ENCODE assay signal across 8 cellular contexts in the genomic region with DNA sequence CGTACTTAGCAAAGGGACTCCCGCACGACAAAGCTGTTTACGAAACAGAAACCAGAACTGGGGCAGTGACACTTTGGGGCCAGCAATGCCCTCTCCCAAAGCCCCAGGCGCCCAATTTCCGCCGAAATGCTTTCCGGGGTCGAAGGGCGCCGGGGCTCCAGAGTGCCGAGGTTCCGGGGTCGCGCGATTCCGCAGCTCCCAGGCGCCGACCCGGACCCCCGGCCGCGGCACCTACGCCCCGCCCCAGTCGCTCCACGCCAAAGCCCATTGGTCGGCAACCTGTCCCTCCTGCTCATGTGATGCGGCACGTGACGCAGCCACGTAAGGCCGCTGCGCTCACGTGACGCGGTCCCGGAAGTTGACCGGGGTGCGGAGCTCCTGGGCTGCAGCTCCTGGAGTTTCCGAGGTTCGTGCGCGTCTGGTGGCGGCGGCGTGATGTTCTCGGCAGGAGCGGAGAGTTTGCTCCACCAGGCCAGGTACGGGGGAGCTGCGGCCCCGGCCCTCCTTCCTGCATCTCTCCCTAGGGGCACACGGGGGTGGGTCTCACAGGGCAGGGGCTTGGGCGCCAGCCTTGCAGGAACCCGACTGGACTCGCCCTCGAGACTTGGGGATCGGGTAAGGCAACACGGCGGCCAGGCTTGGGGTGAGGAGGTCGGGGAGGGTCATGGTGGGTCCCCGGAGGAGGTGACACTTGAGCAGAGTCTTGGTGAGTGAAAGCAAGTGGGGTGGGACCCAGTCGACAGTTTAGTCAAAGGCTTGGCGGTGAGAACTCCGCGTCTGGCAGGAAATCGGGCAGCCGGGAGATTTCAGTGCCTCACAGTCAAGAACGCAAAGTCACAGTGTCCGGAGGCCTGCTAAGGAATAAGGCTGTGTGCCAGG. TPM values are rescaled to one million over a fixed set of nuclear protein-coding genes. Genes with fewer than 3 reads are reported as not detected.
DNase-seq lines count a peak whose midpoint lies in the region; ATAC-seq and TF ChIP-seq lines count a peak whose summit lies in the region.

A gene with protein sequence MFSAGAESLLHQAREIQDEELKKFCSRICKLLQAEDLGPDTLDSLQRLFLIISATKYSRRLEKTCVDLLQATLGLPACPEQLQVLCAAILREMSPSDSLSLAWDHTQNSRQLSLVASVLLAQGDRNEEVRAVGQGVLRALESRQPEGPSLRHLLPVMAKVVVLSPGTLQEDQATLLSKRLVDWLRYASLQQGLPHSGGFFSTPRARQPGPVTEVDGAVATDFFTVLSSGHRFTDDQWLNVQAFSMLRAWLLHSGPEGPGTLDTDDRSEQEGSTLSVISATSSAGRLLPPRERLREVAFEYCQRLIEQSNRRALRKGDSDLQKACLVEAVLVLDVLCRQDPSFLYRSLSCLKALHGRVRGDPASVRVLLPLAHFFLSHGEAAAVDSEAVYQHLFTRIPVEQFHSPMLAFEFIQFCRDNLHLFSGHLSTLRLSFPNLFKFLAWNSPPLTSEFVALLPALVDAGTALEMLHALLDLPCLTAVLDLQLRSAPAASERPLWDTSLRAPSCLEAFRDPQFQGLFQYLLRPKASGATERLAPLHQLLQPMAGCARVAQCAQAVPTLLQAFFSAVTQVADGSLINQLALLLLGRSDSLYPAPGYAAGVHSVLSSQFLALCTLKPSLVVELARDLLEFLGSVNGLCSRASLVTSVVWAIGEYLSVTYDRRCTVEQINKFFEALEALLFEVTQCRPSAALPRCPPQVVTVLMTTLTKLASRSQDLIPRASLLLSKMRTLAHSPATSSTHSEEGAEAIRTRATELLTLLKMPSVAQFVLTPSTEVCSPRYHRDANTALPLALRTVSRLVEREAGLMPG (plus strand): TSS at position 343 of the 879 bp plus-strand sequence. CDS start 93 bp downstream, at position 436.

- H3K9me3 Mint-ChIP-seq in activated CD4-positive, alpha-beta T cell treated with anti-CD3 and anti-CD28 coated beads, Interleukin-2, amount 10 ng/mL, durations not matched to agents 24 days and 14 days: no peaks in the 10 kb centered on the region

- peaks cover 14 to 41% (median 38%) of the 10 kb centered on the region in 11 experiments; a peak in 19 of 22 replicates for H4K20me1 ChIP-seq in BLaER1 treated with 17β-estradiol and CSF1 and Interleukin-3, amounts not matched to agents 10 nM and 100 nM

- peak within 1 kb of the TSS; percentile 74 to 96 (median 91) for H3K4me3 ChIP-seq in BLaER1 treated with 17β-estradiol and CSF1 and Interleukin-3, amounts not matched to agents 10 nM and 100 nM
- peak within 1 kb of the TSS; percentile 95 for H3K4me3 ChIP-seq in colonic mucosa

- ATAC-seq in GM19324 (IDR thresholded peaks at IDR 0.05; ENCODE audit: low FRiP score, unreplicated experiment): peak; percentile 97
- ATAC-seq in HG03460 (IDR thresholded peaks at IDR 0.05; ENCODE audit: unreplicated experiment): peak; percentile 89

- DNase-seq in NCI-H526 treated with DMSO at 0.1 percent for 48 hours (lab: John Stamatoyannopoulos, UW): peak; percentile 84
- peak; percentile 98 for DNase-seq in activated CD4-positive, alpha-beta T cell treated with anti-CD3 and anti-CD28 coated beads, Interleukin-2, amount 10 ng/mL, durations not matched to agents 24 days and 14 days
- peak; percentile 96 for DNase-seq in colonic mucosa
- DNase-seq in stimulated activated CD4-positive, alpha-beta T cell treated with anti-CD3 and anti-CD28 coated beads, Interleukin-1b, Interleukin-23, amount 100 ng/mL, for 24 hours (ENCODE audit: low read depth in 4 of 4, low spot score in 1 of 4): peak; percentile 81 to 92 (median 87)

- peak within 1 kb of the TSS; percentile 97 for H3K27ac Mint-ChIP-seq in activated CD4-positive, alpha-beta T cell treated with anti-CD3 and anti-CD28 coated beads, Interleukin-2, amount 10 ng/mL, durations not matched to agents 24 days and 14 days

- no peaks in the 10 kb centered on the region for H3K27me3 Mint-ChIP-seq in activated CD4-positive, alpha-beta T cell treated with anti-CD3 and anti-CD28 coated beads, Interleukin-2, amount 10 ng/mL, durations not matched to agents 24 days and 14 days

- H3K27ac ChIP-seq in BLaER1 treated with 17β-estradiol and CSF1 and Interleukin-3, amounts not matched to agents 10 nM and 100 nM: peak within 1 kb of the TSS; percentile 80 to 96 (median 92)
- H3K27ac ChIP-seq in colonic mucosa (peak within 1 kb of the TSS; percentile 98), layer of hippocampus (ENCODE audit: low read depth, low read length) (peak within 1 kb of the TSS; percentile 89)

- peaks cover 24 to 43% (median 33%) of the 10 kb centered on the region in 11 experiments for H3K36me3 ChIP-seq in BLaER1 treated with 17β-estradiol and CSF1 and Interleukin-3, amounts not matched to agents 10 nM and 100 nM
- no peaks in the 10 kb centered on the region for H3K36me3 ChIP-seq in colonic mucosa

- peak within 1 kb of the TSS; percentile 97 for H3K4me3 Mint-ChIP-seq in activated CD4-positive, alpha-beta T cell treated with anti-CD3 and anti-CD28 coated beads, Interleukin-2, amount 10 ng/mL, durations not matched to agents 24 days and 14 days

- no peaks in the 10 kb centered on the region for H3K9me3 ChIP-seq in BLaER1 treated with 17β-estradiol and CSF1 and Interleukin-3, amounts not matched to agents 10 nM and 100 nM (replicated peaks in 1 of 11)
- H3K9me3 ChIP-seq in colonic mucosa: no peaks in the 10 kb centered on the region

- no peaks in the 10 kb centered on the region for H3K27me3 ChIP-seq in BLaER1 treated with 17β-estradiol and CSF1 and Interleukin-3, amounts not matched to agents 10 nM and 100 nM
- no peaks in the 10 kb centered on the region for H3K27me3 ChIP-seq in colonic mucosa
- no peaks in the 10 kb centered on the region for H3K27me3 ChIP-seq in layer of hippocampus (ENCODE audit: control insufficient read depth, insufficient read depth, low read length)

- peak within 1 kb of the TSS; percentile 87 to 96 (median 89) for H3K9ac ChIP-seq in BLaER1 treated with 17β-estradiol and CSF1 and Interleukin-3, amounts not matched to agents 10 nM and 100 nM
- H3K9ac ChIP-seq in colonic mucosa (ENCODE audit: low read depth in 2 of 2, low read length in 2 of 2): peak within 1 kb of the TSS; percentile 90 to 99

- peaks cover 19% of the 10 kb centered on the region for H3K36me3 Mint-ChIP-seq in activated CD4-positive, alpha-beta T cell treated with anti-CD3 and anti-CD28 coated beads, Interleukin-2, amount 10 ng/mL, durations not matched to agents 24 days and 14 days (ENCODE audit: low read depth)

- H3K4me2 ChIP-seq in BLaER1 treated with 17β-estradiol and CSF1 and Interleukin-3, amounts not matched to agents 10 nM and 100 nM: peak within 1 kb of the TSS; percentile 74 to 99 (median 91)

- TF ChIP-seq CTCF in colonic mucosa (IDR thresholded peaks at IDR 0.05): no peak

- intact Hi-C loops in activated CD4-positive, alpha-beta T cell treated with anti-CD3 and anti-CD28 coated beads, Interleukin-2, amount 10 ng/mL, durations not matched to agents 24 days and 14 days (cut with micrococcal nuclease): loop anchor here (1.0 to 5.0 kb wide), 6 partner anchors 17 to 272 kb away; partner anchors contain the start of gene RBAK
- intact Hi-C loops in colonic mucosa (cut with DNase I): no loop called here

- peaks cover 21 to 36% (median 32%) of the 10 kb centered on the region in 10 experiments for H3K4me1 ChIP-seq in BLaER1 treated with 17β-estradiol and CSF1 and Interleukin-3, amounts not matched to agents 10 nM and 100 nM
- peaks cover 12% of the 10 kb centered on the region for H3K4me1 ChIP-seq in colonic mucosa

- peaks cover 36% of the 10 kb centered on the region for H3K4me1 Mint-ChIP-seq in activated CD4-positive, alpha-beta T cell treated with anti-CD3 and anti-CD28 coated beads, Interleukin-2, amount 10 ng/mL, durations not matched to agents 24 days and 14 days

RNA-seq across cellular contexts. Expression of the gene that starts here (rescaled TPM):
- 42.2 and 44.4 TPM in 2 replicates for total RNA-seq in activated CD4-positive, alpha-beta T cell treated with anti-CD3 and anti-CD28 coated beads, Interleukin-2, amount 10 ng/mL, durations not matched to agents 24 days and 14 days
- total RNA-seq in colonic mucosa: 10 to 100 TPM; 27.9 to 49.9 TPM

Comparison
In these comparisons a context has a peak if more than half of its experiments do, and no peak if none do; other contexts are left out.
1. Peak in every context shown above with its lines: DNase-seq, ATAC-seq, H3K4me3 ChIP-seq and H3K27ac ChIP-seq.